In the genomic region with DNA sequence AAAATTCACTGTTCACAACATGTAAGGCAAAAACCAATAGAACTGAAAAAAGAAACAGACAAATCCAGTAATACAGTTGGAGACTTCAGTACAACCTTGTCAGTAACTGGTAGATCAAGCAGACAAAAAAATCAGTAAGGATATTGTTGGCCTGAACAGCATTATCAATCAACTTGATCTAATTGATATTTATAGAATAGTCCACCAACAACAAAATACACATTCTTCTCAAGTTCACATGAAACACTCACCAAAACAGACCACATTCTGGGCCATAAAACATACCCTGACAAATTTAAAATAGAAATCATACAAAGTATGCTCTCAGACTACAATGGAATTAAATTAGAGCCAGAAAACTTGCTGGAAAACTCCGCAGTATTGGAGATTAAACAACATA, we compare ENCODE assay signal across 28 cellular contexts.
"Had no signal": no experiment of that assay in that cellular context is flagged by ENCODE, and none has a peak within 500 bp of the region (broad histone marks: within the 10 kb centered on the region; RNA-seq: fewer than 3 reads in every experiment).

No MANE protein-coding gene starts in this region.

- DNase-seq: colonic mucosa; cortex of kidney; dermis blood vessel endothelial cell; dorsolateral prefrontal cortex; effector CD4-positive, alpha-beta T cell; effector CD8-positive, alpha-beta T cell; effector memory CD4-positive, alpha-beta T cell; effector memory CD8-positive, alpha-beta T cell; erythroblast; esophagus squamous epithelium; foreskin fibroblast; foreskin keratinocyte; foreskin melanocyte; gastrocnemius medialis; glutamatergic neuron; head of caudate nucleus; heart left ventricle; heart right ventricle had no signal

- H3K27me3 ChIP-seq: colonic mucosa, dorsolateral prefrontal cortex, esophagus muscularis mucosa, esophagus squamous epithelium, foreskin keratinocyte, gastrocnemius medialis, gastroesophageal sphincter, heart left ventricle, heart right ventricle had no signal

- H3K27ac ChIP-seq: colonic mucosa, coronary artery, dorsolateral prefrontal cortex, epithelial cell of prostate, esophagus muscularis mucosa, esophagus squamous epithelium, foreskin keratinocyte, gastrocnemius medialis, gastroesophageal sphincter, heart left ventricle, heart right ventricle had no signal

- H3K36me3 ChIP-seq: colonic mucosa, esophagus muscularis mucosa, esophagus squamous epithelium, gastrocnemius medialis had no signal

- ATAC-seq: effector memory CD8-positive, alpha-beta T cell; esophagus mucosa; foreskin keratinocyte; gastrocnemius medialis; gastroesophageal sphincter; heart left ventricle; heart right ventricle had no signal

- H3K27me3 Mint-ChIP-seq: dendritic cell treated with granulocyte-macrophage colony-stimulating factor and Interleukin-4, amounts not matched to agents 40 ng/mL and 50 ng/mL, for 4 days; effector memory CD8-positive, alpha-beta T cell had no signal

- H3K9me3 ChIP-seq: colonic mucosa, esophagus muscularis mucosa, esophagus squamous epithelium, gastrocnemius medialis, gastroesophageal sphincter had no signal

- FAIRE-seq: colon, endometrium, endothelial cell of umbilical vein, frontal cortex had no signal

- H3K4me3 ChIP-seq: colonic mucosa, coronary artery, dorsolateral prefrontal cortex, esophagus muscularis mucosa, esophagus squamous epithelium, gastrocnemius medialis, gastroesophageal sphincter, heart left ventricle, heart right ventricle had no signal

- H3K27ac Mint-ChIP-seq: dendritic cell treated with granulocyte-macrophage colony-stimulating factor and Interleukin-4, amounts not matched to agents 40 ng/mL and 50 ng/mL, for 4 days; effector memory CD8-positive, alpha-beta T cell had no signal

- H3K9me3 Mint-ChIP-seq: effector memory CD8-positive, alpha-beta T cell had no signal

- H3K4me1 ChIP-seq: colonic mucosa, esophagus muscularis mucosa, esophagus squamous epithelium, foreskin keratinocyte, gastrocnemius medialis, gastroesophageal sphincter, heart left ventricle, heart right ventricle had no signal

- H3K4me3 Mint-ChIP-seq: dendritic cell treated with granulocyte-macrophage colony-stimulating factor and Interleukin-4, amounts not matched to agents 40 ng/mL and 50 ng/mL, for 4 days; effector memory CD8-positive, alpha-beta T cell had no signal
